In genomic region chr6:154487367-154488275, GRCh38 we compare ENCODE assay signal across 19 cellular contexts. TPM values are rescaled to one million over a fixed set of nuclear protein-coding genes. Genes with fewer than 3 reads are reported as not detected.
DNase-seq lines count a peak whose midpoint lies in the region; ATAC-seq, FAIRE-seq and TF ChIP-seq lines count a peak whose summit lies in the region.
"Had no signal": no experiment of that assay in that cellular context is flagged by ENCODE, and none has a peak within 500 bp of the region (broad histone marks: within the 10 kb centered on the region; RNA-seq: fewer than 3 reads in every experiment).

No MANE protein-coding gene starts in this region.

- DNase-seq in EH (ENCODE audit: low read depth) (peak; percentile 12), NCI-H748 treated with DMSO at 0.1 percent for 48 hours (lab: John Stamatoyannopoulos, UW) (peak; percentile 93), esophagus muscularis mucosa (ENCODE audit: extremely low spot score) (no peak), pancreas (no peak), NCI-H1105 treated with DMSO at 0.1 percent for 48 hours (lab: John Stamatoyannopoulos, UW) (no peak)
- DNase-seq in activated T-cell treated with anti-CD3 and anti-CD28 coated beads, Interleukin-2, amount 50 U/mL, for 48 hours = no peak
- no peak for DNase-seq in activated CD8-positive, alpha-beta memory T cell treated with anti-CD3 and anti-CD28 coated beads, Interleukin-2, amount 50 U/mL, for 48 hours
- DNase-seq: activated effector memory CD4-positive, alpha-beta T cell treated with Interleukin-2 at 50 U/mL for 16 hours; amygdala; erythroblast; KBM-7; NCI-H1417 treated with DMSO at 0.1 percent for 48 hours; NCI-H2227 treated with DMSO at 0.1 percent for 48 hours; occipital lobe had no signal

- H3K9me3 ChIP-seq in esophagus muscularis mucosa = no peaks in the 10 kb centered on the region
- no peaks in the 10 kb centered on the region for H3K9me3 ChIP-seq in pancreas

- 67% methylated on average over 6 of the region's 6 CpGs for WGBS in esophagus muscularis mucosa
- 50% methylated on average over 6 of the region's 6 CpGs for WGBS in pancreas, 2 donors

- H3K4me1 ChIP-seq in esophagus muscularis mucosa (peaks cover 31 to 91% (median 79%) of the 10 kb centered on the region in 4 donors), pancreas (peaks cover 11 to 30% (median 29%) of the 10 kb centered on the region in 3 donors)

- no peak for ATAC-seq in pancreas
- ATAC-seq in HG03039 (IDR thresholded peaks at IDR 0.05; ENCODE audit: unreplicated experiment) = no peak
- ATAC-seq: stimulated activated effector memory CD8-positive, alpha-beta T cell treated with anti-CD3 and anti-CD28 coated beads, Interleukin-12 subunit alpha, Interleukin-12 subunit beta, amount 100 ng/mL, for 72 hours had no signal

- H3K27me3 ChIP-seq in esophagus muscularis mucosa (no peaks in the 10 kb centered on the region), pancreas (no peaks in the 10 kb centered on the region)

- TF ChIP-seq POLR2A in esophagus muscularis mucosa (IDR thresholded peaks at IDR 0.05; ENCODE audit: low read depth) = no peak

- TF ChIP-seq CTCF in esophagus muscularis mucosa (IDR thresholded peaks at IDR 0.05) (no peak), pancreas (IDR thresholded peaks at IDR 0.05) (no peak)

- intact Hi-C loops in esophagus muscularis mucosa (cut with DNase I) (no loop called here), pancreas (cut with DNase I) (no loop called here)

- H3K36me3 ChIP-seq in esophagus muscularis mucosa (no peaks in the 10 kb centered on the region), pancreas (no peaks in the 10 kb centered on the region)

- H3K4me3 ChIP-seq in esophagus muscularis mucosa (no peak overlapping the region), pancreas (no peak overlapping the region)
- H3K4me3 ChIP-seq: smooth muscle cell had no signal

- H3K27ac ChIP-seq in esophagus muscularis mucosa (replicated peaks in 1 of 4) = peak overlapping the region in 3 of 4 donors; percentile 13 to 74 (median 29)
- no peak overlapping the region for H3K27ac ChIP-seq in pancreas

- peak; percentile 70 for FAIRE-seq in pancreas (lab: Jason Lieb, UNC)
- FAIRE-seq: D721Med, islet of Langerhans had no signal

- TF ChIP-seq EP300 in esophagus muscularis mucosa (IDR thresholded peaks at IDR 0.05) = no peak

RNA-seq across cellular contexts. Expression of gene CNKSR3, which starts 22.9 kb away (rescaled TPM):
- total RNA-seq in esophagus muscularis mucosa (10 to 100 TPM; 10.4 to 23.9 (median 19.6) TPM), pancreas (10 to 100 TPM; 14.3 to 24.2 (median 18.6) TPM)
- 10 to 100 TPM in 1 of 2 donors, 1 to 10 TPM in 1; 7.6 to 21.3 TPM for polyA plus RNA-seq in pancreas

Comparison
In these comparisons a context has a peak if more than half of its experiments do, and no peak if none do; other contexts are left out.
1. DNase-seq: peak in EH (single experiment) and NCI-H748 treated with DMSO at 0.1 percent for 48 hours (single experiment); none in esophagus muscularis mucosa (single experiment), pancreas (0 of 6), NCI-H1105 treated with DMSO at 0.1 percent for 48 hours (single experiment), activated T-cell treated with anti-CD3 and anti-CD28 coated beads, Interleukin-2, amount 50 U/mL, for 48 hours (0 of 2) and activated CD8-positive, alpha-beta memory T cell treated with anti-CD3 and anti-CD28 coated beads, Interleukin-2, amount 50 U/mL, for 48 hours (single experiment).
2. H3K27ac ChIP-seq: peak in esophagus muscularis mucosa (3 of 4); none in pancreas (0 of 4).